Comparison of ENCODE assay signal across 10 cellular contexts in genomic region chr5:143923634-143924265, GRCh38.
DNase-seq lines count a peak whose midpoint lies in the region; ATAC-seq, FAIRE-seq and TF ChIP-seq lines count a peak whose summit lies in the region.
"Had no signal": no experiment of that assay in that cellular context is flagged by ENCODE, and none has a peak within 500 bp of the region (broad histone marks: within the 10 kb centered on the region; RNA-seq: fewer than 3 reads in every experiment).

No MANE protein-coding gene starts in this region.

- no peak overlapping the region for H3K4me3 Mint-ChIP-seq in stimulated activated naive CD8-positive, alpha-beta T cell treated with anti-CD3 and anti-CD28 coated beads, Interleukin-15, amount 100 ng/mL, for 72 hours
- H3K4me3 Mint-ChIP-seq in naive thymus-derived CD8-positive, alpha-beta T cell: no peak overlapping the region

- H3K4me2 ChIP-seq in Loucy (ENCODE audit: low read depth, low read length, poor library complexity, severe bottlenecking): no peak overlapping the region
- peak overlapping the region; percentile 57 for H3K4me2 ChIP-seq in endothelial cell of umbilical vein (ENCODE audit: insufficient read depth, low read length)

- no peak for DNase-seq in stimulated activated naive CD8-positive, alpha-beta T cell treated with anti-CD3 and anti-CD28 coated beads, Interleukin-15, amount 100 ng/mL, for 72 hours
- no peak for DNase-seq in stimulated activated naive CD8-positive, alpha-beta T cell treated with anti-CD3 and anti-CD28 coated beads, Interleukin-15, Interleukin-2, amounts not matched to agents 100 U/mL and 50 U/mL, for 24 hours
- DNase-seq in endothelial cell of umbilical vein (ENCODE audit: low read depth, low spot score) (peak; percentile 44), Right ventricle myocardium superior (no peak), H7 (no peak)
- DNase-seq in naive thymus-derived CD8-positive, alpha-beta T cell: no peak
- DNase-seq: NCI-H2107 had no signal

- no peaks in the 10 kb centered on the region for H3F3A ChIP-seq in Loucy (ENCODE audit: low read depth)

- no peaks in the 10 kb centered on the region for H3K9me3 ChIP-seq in Loucy (ENCODE audit: insufficient read depth, low read depth, low read length)
- H3K9me3 ChIP-seq in endothelial cell of umbilical vein (replicated peaks; ENCODE audit: control insufficient read depth, insufficient read depth, low read length): no peaks in the 10 kb centered on the region

- no TSS peak for BruUV-seq in endothelial cell of umbilical vein (replicated peaks; lab: Mats Ljungman, UMichigan)

- no peaks in the 10 kb centered on the region for H3K36me3 Mint-ChIP-seq in naive thymus-derived CD8-positive, alpha-beta T cell

- H3K27me3 Mint-ChIP-seq in stimulated activated naive CD8-positive, alpha-beta T cell treated with anti-CD3 and anti-CD28 coated beads, Interleukin-15, amount 100 ng/mL, for 72 hours: no peaks in the 10 kb centered on the region
- H3K27me3 Mint-ChIP-seq in naive thymus-derived CD8-positive, alpha-beta T cell: peaks cover 0 to 4% (median 2%) of the 10 kb centered on the region in 5 donors

- peak; percentile 63 for FAIRE-seq in endothelial cell of umbilical vein (lab: Jason Lieb, UNC)
- FAIRE-seq: GM18507 had no signal

- H4K20me1 ChIP-seq in Loucy (ENCODE audit: insufficient read depth, low read length, poor library complexity, severe bottlenecking) (no peaks in the 10 kb centered on the region), endothelial cell of umbilical vein (replicated peaks; ENCODE audit: control insufficient read depth, extremely low read depth, insufficient read depth, low read length) (no peaks in the 10 kb centered on the region)

- H3K79me2 ChIP-seq in Loucy (ENCODE audit: insufficient read depth, low read length): no peaks in the 10 kb centered on the region
- no peaks in the 10 kb centered on the region for H3K79me2 ChIP-seq in endothelial cell of umbilical vein (ENCODE audit: control insufficient read depth, insufficient read depth, low read length)

- peaks cover 14% of the 10 kb centered on the region for H3K4me1 Mint-ChIP-seq in stimulated activated naive CD8-positive, alpha-beta T cell treated with anti-CD3 and anti-CD28 coated beads, Interleukin-15, amount 100 ng/mL, for 72 hours
- no peaks in the 10 kb centered on the region for H3K4me1 Mint-ChIP-seq in naive thymus-derived CD8-positive, alpha-beta T cell

- dilution Hi-C loops in endothelial cell of umbilical vein (cut with MboI; ENCODE audit: extremely low pct_ligation_motif_present, low sequenced_read_pairs): no loop called here

- H3K4me3 ChIP-seq in Loucy (ENCODE audit: low read length, poor library complexity, severe bottlenecking): no peak overlapping the region
- H3K4me3 ChIP-seq in endothelial cell of umbilical vein (replicated peaks in 1 of 3; ENCODE audit: insufficient read depth in 1 of 3, low read depth in 1 of 3, low read length in 3 of 3): no peak overlapping the region
- H3K4me3 ChIP-seq in H7 (ENCODE audit: insufficient read depth, low read depth, low read length): no peak overlapping the region

- H3K4me1 ChIP-seq in Loucy (ENCODE audit: insufficient read depth, low read length, poor library complexity, severe bottlenecking): no peaks in the 10 kb centered on the region
- H3K4me1 ChIP-seq in endothelial cell of umbilical vein (ENCODE audit: control insufficient read depth, extremely low read depth, insufficient read depth, low read length): peaks cover 31% of the 10 kb centered on the region

- no peak overlapping the region for H3K9ac ChIP-seq in Loucy (ENCODE audit: low read depth, low read length, poor library complexity, severe bottlenecking)
- H3K9ac ChIP-seq in endothelial cell of umbilical vein (replicated peaks; ENCODE audit: extremely low read depth, insufficient read depth, low read length): no peak overlapping the region

- POLR2A ChIA-PET in endothelial cell of umbilical vein (lab: Charles Lee): no interaction called here
- POLR2A ChIA-PET in naive thymus-derived CD8-positive, alpha-beta T cell (lab: Charles Lee): no interaction called here

- H3K27me3 ChIP-seq in Loucy (ENCODE audit: insufficient read depth, low read length, poor library complexity, severe bottlenecking) (no peaks in the 10 kb centered on the region), endothelial cell of umbilical vein (ENCODE audit: control insufficient read depth in 2 of 2, insufficient read depth in 2 of 2, low read length in 2 of 2) (no peaks in the 10 kb centered on the region), H7 (ENCODE audit: control insufficient read depth, insufficient read depth, low read length) (no peaks in the 10 kb centered on the region)

- no peaks in the 10 kb centered on the region for H3K9me2 ChIP-seq in Loucy (replicated peaks; ENCODE audit: low read depth, low read length)

- H2AFZ ChIP-seq in Loucy (ENCODE audit: low read length) (peak overlapping the region; percentile 54), endothelial cell of umbilical vein (ENCODE audit: low read depth, low read length) (peak overlapping the region; percentile 7)

- no peak overlapping the region for H3K27ac Mint-ChIP-seq in stimulated activated naive CD8-positive, alpha-beta T cell treated with anti-CD3 and anti-CD28 coated beads, Interleukin-15, amount 100 ng/mL, for 72 hours
- no peak overlapping the region for H3K27ac Mint-ChIP-seq in naive thymus-derived CD8-positive, alpha-beta T cell

- no peak for TF ChIP-seq CTCF in Loucy (conservative IDR thresholded peaks at IDR 0.05; ENCODE audit: low read length)
- TF ChIP-seq CTCF in endothelial cell of umbilical vein (IDR thresholded peaks at IDR 0.05; ENCODE audit: extremely low read depth in 1 of 2, insufficient read depth in 1 of 2, low read depth in 1 of 2, low read length in 2 of 2): no peak

- intact Hi-C loops in endothelial cell of umbilical vein (cut with micrococcal nuclease) (no loop called here), Right ventricle myocardium superior (cut with DNase I) (no loop called here)

- no peaks in the 10 kb centered on the region for H3K9me3 Mint-ChIP-seq in stimulated activated naive CD8-positive, alpha-beta T cell treated with anti-CD3 and anti-CD28 coated beads, Interleukin-15, amount 100 ng/mL, for 72 hours
- no peaks in the 10 kb centered on the region for H3K9me3 Mint-ChIP-seq in naive thymus-derived CD8-positive, alpha-beta T cell

- H3K9me1 ChIP-seq in endothelial cell of umbilical vein (replicated peaks; ENCODE audit: control insufficient read depth, extremely low read depth, insufficient read depth, low read length): no peaks in the 10 kb centered on the region

- H3K27ac ChIP-seq in endothelial cell of umbilical vein (ENCODE audit: insufficient read depth, low read depth, low read length): peak overlapping the region; percentile 3

- peak; percentile 76 for ATAC-seq in stimulated activated naive CD8-positive, alpha-beta T cell treated with anti-CD3 and anti-CD28 coated beads, Interleukin-15, amount 100 ng/mL, for 72 hours
- ATAC-seq in stimulated activated naive CD8-positive, alpha-beta T cell treated with anti-CD3 and anti-CD28 coated beads, Interleukin-15, Interleukin-2, amounts not matched to agents 100 U/mL and 50 U/mL, for 24 hours: no peak
- no peak for ATAC-seq in GM21529 (IDR thresholded peaks at IDR 0.05; ENCODE audit: unreplicated experiment)
- no peak for ATAC-seq in Right ventricle myocardium superior (ENCODE audit: poor library complexity)
- no peak for ATAC-seq in naive thymus-derived CD8-positive, alpha-beta T cell

- TF ChIP-seq POLR2A in endothelial cell of umbilical vein (IDR thresholded peaks at IDR 0.05; ENCODE audit: low read depth, low read length): no peak

- CTCF ChIA-PET in endothelial cell of umbilical vein (lab: Charles Lee): interaction anchor here (1.0 kb wide), 1 partner anchor 45 kb away, joined by 3 read pairs; no protein-coding TSS in a partner anchor

- no peaks in the 10 kb centered on the region for H3K36me3 ChIP-seq in Loucy (ENCODE audit: insufficient read depth, low read length)
- H3K36me3 ChIP-seq in endothelial cell of umbilical vein (ENCODE audit: control insufficient read depth in 2 of 2, extremely low read depth in 1 of 2, insufficient read depth in 2 of 2, low read length in 2 of 2): no peaks in the 10 kb centered on the region
- H3K36me3 ChIP-seq in H7 (replicated peaks; ENCODE audit: control insufficient read depth, insufficient read depth, low read length): no peaks in the 10 kb centered on the region

TF ChIP-seq in endothelial cell of umbilical vein, 7 proteins besides CTCF, POLR2A, EP300 and RAD21:
- TF ChIP-seq FOS (IDR thresholded peaks at IDR 0.05; ENCODE audit: borderline replicate concordance, insufficient read depth, low read length) (peak; percentile 77), JUN (IDR thresholded peaks at IDR 0.05; ENCODE audit: borderline replicate concordance, insufficient read depth, insufficient read length, low read depth) (peak; percentile 36), MYC (IDR thresholded peaks at IDR 0.05; ENCODE audit: low read depth, low read length) (no peak), MAX (IDR thresholded peaks at IDR 0.05; ENCODE audit: insufficient read depth, insufficient read length) (no peak), POLR2AphosphoS5 (IDR thresholded peaks at IDR 0.05; ENCODE audit: insufficient read depth, low read depth, low read length) (no peak), GATA2 (IDR thresholded peaks at IDR 0.05; ENCODE audit: insufficient read depth, insufficient read length, low read depth, low read length) (no peak), EZH2 (IDR thresholded peaks at IDR 0.05; ENCODE audit: borderline replicate concordance, low read depth, low read length, severe bottlenecking) (no peak)
